8 cellular contexts compared by ENCODE assay signal in genomic region chr20:290081-290831, GRCh38. TPM values are rescaled to one million over a fixed set of nuclear protein-coding genes. Genes with fewer than 3 reads are reported as not detected.
DNase-seq lines count a peak whose midpoint lies in the region; ATAC-seq and TF ChIP-seq lines count a peak whose summit lies in the region.

Gene C20orf96, minus strand, starts transcription at chr20:290750. Its CDS starts 140 bp downstream, at chr20:290610.

- TF ChIP-seq RAD21 in Ishikawa (IDR thresholded peaks at IDR 0.05; ENCODE audit: low read depth) = no peak

- H3K9me2 ChIP-seq in PC-3 (replicated peaks; ENCODE audit: low read length) = no peaks in the 10 kb centered on the region

- CTCF ChIA-PET in PC-3 (lab: Charles Lee) = no interaction called here

- no peaks in the 10 kb centered on the region for H3F3A ChIP-seq in PC-3 (ENCODE audit: low read length, unreplicated experiment)

- no peaks in the 10 kb centered on the region for H3K27me3 ChIP-seq in PC-3 (ENCODE audit: low read length)
- H3K27me3 ChIP-seq in muscle layer of duodenum (ENCODE audit: low read depth, low read length) = no peaks in the 10 kb centered on the region

- no peaks in the 10 kb centered on the region for H3K36me3 ChIP-seq in PC-3 (ENCODE audit: low read depth, low read length)
- H3K36me3 ChIP-seq in muscle layer of duodenum (ENCODE audit: control insufficient read depth in 1 of 2, insufficient read depth in 2 of 2, low read length in 2 of 2) = no peaks in the 10 kb centered on the region

- no peaks in the 10 kb centered on the region for H3K9me3 ChIP-seq in PC-3 (ENCODE audit: low read length)
- no peaks in the 10 kb centered on the region for H3K9me3 ChIP-seq in muscle layer of duodenum (ENCODE audit: control insufficient read depth in 1 of 2, low read length in 2 of 2)

- H4K20me1 ChIP-seq in PC-3 (ENCODE audit: low read length) = no peaks in the 10 kb centered on the region

- intact Hi-C loops in PC-3 (cut with micrococcal nuclease) = no loop called here

- DNase-seq in DMS153 (lab: John Stamatoyannopoulos, UW) (peak; percentile 84), PC-3 (peak; percentile 97)
- DNase-seq in activated T-cell treated with anti-CD3 and anti-CD28 coated beads, Interleukin-2, amount 50 U/mL, for 1 hour = peak; percentile 81
- peak; percentile 73 for DNase-seq in stimulated activated CD8-positive, alpha-beta memory T cell treated with anti-CD3 and anti-CD28 coated beads, Interleukin-7, amount 100 ng/mL, for 24 hours (ENCODE audit: low read depth)

- POLR2A ChIA-PET in PC-3 (lab: Charles Lee; ENCODE audit: unreplicated experiment) = no interaction called here

- H3K79me2 ChIP-seq in PC-3 (ENCODE audit: low read length) = peaks cover 12% of the 10 kb centered on the region

- TF ChIP-seq EP300 in Ishikawa (IDR thresholded peaks at IDR 0.05; ENCODE audit: borderline replicate concordance) = no peak

- H3K27ac ChIP-seq in PC-3 (ENCODE audit: low read length) = no peak within 1 kb of the TSS
- H3K27ac ChIP-seq in muscle layer of duodenum (ENCODE audit: low read length) = peak within 1 kb of the TSS; percentile 81

- BruUV-seq in PC-3 (replicated peaks; lab: Mats Ljungman, UMichigan) = TSS peak; percentile 70

- H3K4me1 ChIP-seq in PC-3 (ENCODE audit: insufficient read depth, low read length) (peaks cover 30% of the 10 kb centered on the region), muscle layer of duodenum (ENCODE audit: control insufficient read depth in 1 of 2, insufficient read depth in 2 of 2, low read length in 2 of 2) (peaks cover 0 to 7% of the 10 kb centered on the region in 2 donors)

- H3K4me3 ChIP-seq in PC-3 (ENCODE audit: low read length) = peak within 1 kb of the TSS; percentile 84
- H3K4me3 ChIP-seq in muscle layer of duodenum (ENCODE audit: low read depth in 1 of 2, low read length in 2 of 2) = peak within 1 kb of the TSS; percentile 86 to 92

- peak within 1 kb of the TSS; percentile 69 for H3K9ac ChIP-seq in PC-3 (ENCODE audit: low read length)

- H3K4me2 ChIP-seq in PC-3 (ENCODE audit: low read length) = peak within 1 kb of the TSS; percentile 84

- peak within 1 kb of the TSS; percentile 98 for H2AFZ ChIP-seq in PC-3 (ENCODE audit: low read length)

- ATAC-seq in GM21528 (IDR thresholded peaks at IDR 0.05; ENCODE audit: low FRiP score, unreplicated experiment) = peak; percentile 89
- peak; percentile 83 for ATAC-seq in PC-3
- peak; percentile 92 for ATAC-seq in esophagus mucosa

- TF ChIP-seq CTCF in PC-3 (conservative IDR thresholded peaks at IDR 0.05; ENCODE audit: low read depth, low read length) = peak; percentile 41; the same call in 1 of the 2 replicates

TF ChIP-seq in Ishikawa, 13 proteins besides CTCF, POLR2A, EP300 and RAD21:
- no peak for TF ChIP-seq FOXM1 (IDR thresholded peaks at IDR 0.05; ENCODE audit: borderline replicate concordance, low read depth)
- TF ChIP-seq TAF1 (IDR thresholded peaks at IDR 0.05; ENCODE audit: low read depth) = peak; percentile 64
- peak; percentile 67 for TF ChIP-seq MAX (IDR thresholded peaks at IDR 0.05)
- no peak for TF ChIP-seq TEAD4 (IDR thresholded peaks at IDR 0.05)
- TF ChIP-seq USF1 (IDR thresholded peaks at IDR 0.05) = no peak
- TF ChIP-seq ZBTB7A (IDR thresholded peaks at IDR 0.05; ENCODE audit: low read depth) = no peak
- TF ChIP-seq NFIC (IDR thresholded peaks at IDR 0.05) = no peak
- TF ChIP-seq TCF12 (IDR thresholded peaks at IDR 0.05; ENCODE audit: low read depth) = 0 out of 2 replicates have a peak, but pooled peaks have one; percentile 47
- TF ChIP-seq REST (IDR thresholded peaks at IDR 0.05; ENCODE audit: low read depth) = no peak
TF ChIP-seq in Ishikawa: peak in this region for 3.

RNA-seq across cellular contexts. Expression of gene C20orf96, which starts in this region (rescaled TPM):
- 3.4 and 5.0 TPM in 2 replicates for total RNA-seq in PC-3 (2014; rRNA removed)
- total RNA-seq in esophagus mucosa = 2.0 TPM
